Comparison of ENCODE assay signal across 9 cellular contexts in genomic region chr16:3580271-3580670, GRCh38. TPM values are rescaled to one million over a fixed set of nuclear protein-coding genes. Genes with fewer than 3 reads are reported as not detected.
A peak's percentile ranks its signal among the peaks of the same experiment; 100 is the strongest.
DNase-seq lines count a peak whose midpoint lies in the region; ATAC-seq and TF ChIP-seq lines count a peak whose summit lies in the region.
"Had no signal": no experiment of that assay in that cellular context is flagged by ENCODE, and none has a peak within 500 bp of the region (broad histone marks: within the 10 kb centered on the region; RNA-seq: fewer than 3 reads in every experiment).

No MANE protein-coding gene starts in this region.

- H3K36me3 ChIP-seq in Loucy (ENCODE audit: insufficient read depth, low read length) (no peaks in the 10 kb centered on the region), trophoblast cell (ENCODE audit: control insufficient read depth in 1 of 2, insufficient read depth in 2 of 2, low read length in 2 of 2) (peaks cover 19% of the 10 kb centered on the region in 2 experiments), PC-9 (ENCODE audit: low read depth) (no peaks in the 10 kb centered on the region)

- no peak overlapping the region for H4K8ac ChIP-seq in trophoblast cell (ENCODE audit: low read depth, low read length)

- peaks cover 10% of the 10 kb centered on the region for H4K20me1 ChIP-seq in Loucy (ENCODE audit: insufficient read depth, low read length, poor library complexity, severe bottlenecking)
- H4K20me1 ChIP-seq in PC-9 (ENCODE audit: insufficient read depth) = no peaks in the 10 kb centered on the region

- peak overlapping the region; percentile 74 for H3K27ac Mint-ChIP-seq in activated CD8-positive, alpha-beta T cell treated with anti-CD3 and anti-CD28 coated beads for 36 hours
- peak overlapping the region in 8 of 10 donors; percentile 29 to 97 (median 70) for H3K27ac Mint-ChIP-seq in naive thymus-derived CD8-positive, alpha-beta T cell

- H3K4me2 ChIP-seq in Loucy (ENCODE audit: low read depth, low read length, poor library complexity, severe bottlenecking) (peak overlapping the region; percentile 77), trophoblast cell (ENCODE audit: low read length) (no peak overlapping the region), PC-9 (no peak overlapping the region)

- H3F3A ChIP-seq in Loucy (ENCODE audit: low read depth) = no peaks in the 10 kb centered on the region
- H3F3A ChIP-seq in PC-9 (ENCODE audit: insufficient read depth, low read depth) = no peaks in the 10 kb centered on the region

- H3K27ac ChIP-seq in trophoblast cell (ENCODE audit: low read depth, low read length) (no peak overlapping the region), PC-9 (no peak overlapping the region)

- intact Hi-C loops in activated CD8-positive, alpha-beta T cell treated with anti-CD3 and anti-CD28 coated beads for 36 hours (cut with micrococcal nuclease) = no loop called here
- intact Hi-C loops in PC-9 (cut with micrococcal nuclease; ENCODE audit: unreplicated experiment) = no loop called here

- WGBS in trophoblast cell (ENCODE audit: extremely low coverage, insufficient coverage, insufficient read length) = no CpG with 5 or more reads among the region's 12 CpGs

- no TSS peak for BruUV-seq in PC-9 (replicated peaks; lab: Mats Ljungman, UMichigan)

- H2AK5ac ChIP-seq in trophoblast cell (ENCODE audit: low read length) = no peak overlapping the region

- H3K79me2 ChIP-seq in Loucy (ENCODE audit: insufficient read depth, low read length) = peaks cover 20% of the 10 kb centered on the region
- no peaks in the 10 kb centered on the region for H3K79me2 ChIP-seq in trophoblast cell (ENCODE audit: control insufficient read depth, insufficient read depth, low read length, poor library complexity)
- no peaks in the 10 kb centered on the region for H3K79me2 ChIP-seq in PC-9 (ENCODE audit: low read depth)

- no peak overlapping the region for H3K4me3 ChIP-seq in Loucy (ENCODE audit: low read length, poor library complexity, severe bottlenecking)
- H3K4me3 ChIP-seq in trophoblast cell (ENCODE audit: low read depth, low read length) = no peak overlapping the region
- no peak overlapping the region for H3K4me3 ChIP-seq in PC-9

- peaks cover 33% of the 10 kb centered on the region for H3K4me1 Mint-ChIP-seq in activated CD8-positive, alpha-beta T cell treated with anti-CD3 and anti-CD28 coated beads for 36 hours (ENCODE audit: low read depth)
- peaks cover 23 to 54% (median 48%) of the 10 kb centered on the region in 4 donors for H3K4me1 Mint-ChIP-seq in naive thymus-derived CD8-positive, alpha-beta T cell

- H3K9ac ChIP-seq in Loucy (ENCODE audit: low read depth, low read length, poor library complexity, severe bottlenecking) (peak overlapping the region; percentile 95), trophoblast cell (ENCODE audit: low read length) (no peak overlapping the region)

- H3K27me3 ChIP-seq in Loucy (ENCODE audit: insufficient read depth, low read length, poor library complexity, severe bottlenecking) (no peaks in the 10 kb centered on the region), trophoblast cell (ENCODE audit: insufficient read depth, low read length) (no peaks in the 10 kb centered on the region), PC-9 (ENCODE audit: insufficient read depth, low read depth) (no peaks in the 10 kb centered on the region)

- H3K79me1 ChIP-seq in trophoblast cell (ENCODE audit: low read length) = no peaks in the 10 kb centered on the region

- H2AFZ ChIP-seq in Loucy (ENCODE audit: low read length) (no peak overlapping the region), trophoblast cell (ENCODE audit: insufficient read depth, low read length, poor library complexity) (no peak overlapping the region), PC-9 (no peak overlapping the region)

- no peak overlapping the region for H3K23ac ChIP-seq in trophoblast cell (ENCODE audit: low read length)

- ATAC-seq in activated CD8-positive, alpha-beta T cell treated with anti-CD3 and anti-CD28 coated beads for 36 hours = no peak
- ATAC-seq in naive thymus-derived CD8-positive, alpha-beta T cell = no peak

- H2BK120ac ChIP-seq in trophoblast cell (ENCODE audit: insufficient read depth, low read length, poor library complexity) = no peak overlapping the region

- DNase-seq in CMK (ENCODE audit: low read depth) = peak; percentile 91
- no peak for DNase-seq in activated CD8-positive, alpha-beta T cell treated with anti-CD3 and anti-CD28 coated beads for 36 hours
- DNase-seq in naive thymus-derived CD8-positive, alpha-beta T cell = no peak
- DNase-seq in trophoblast cell = no peak
- no peak for DNase-seq in ACHN
- DNase-seq in stimulated activated CD4-positive, alpha-beta T cell treated with anti-CD3 and anti-CD28 coated beads, Interleukin-4, amount 100 ng/mL, for 1 hour = no peak
- no peak for DNase-seq in PC-9
- DNase-seq: activated CD4-positive, alpha-beta T cell treated with anti-CD3 and anti-CD28 coated beads, Interleukin-2, amount 50 U/mL, for 1 hour had no signal

- no peaks in the 10 kb centered on the region for H3K9me3 Mint-ChIP-seq in activated CD8-positive, alpha-beta T cell treated with anti-CD3 and anti-CD28 coated beads for 36 hours
- H3K9me3 Mint-ChIP-seq in naive thymus-derived CD8-positive, alpha-beta T cell = no peaks in the 10 kb centered on the region

- POLR2A ChIA-PET in activated CD8-positive, alpha-beta T cell treated with anti-CD3 and anti-CD28 coated beads for 36 hours (lab: Charles Lee) = interaction anchor here (1.2 kb wide), 1 partner anchor 45 kb away, joined by 3 read pairs; no protein-coding TSS in a partner anchor
- POLR2A ChIA-PET in naive thymus-derived CD8-positive, alpha-beta T cell (lab: Charles Lee) = interaction anchor here (0.5 kb wide), 1 partner anchor 124 kb away, joined by 3 read pairs; no protein-coding TSS in a partner anchor
- POLR2A ChIA-PET in PC-9 (lab: Charles Lee; ENCODE audit: unreplicated experiment) = no interaction called here

- no peak overlapping the region for H3K4me3 Mint-ChIP-seq in activated CD8-positive, alpha-beta T cell treated with anti-CD3 and anti-CD28 coated beads for 36 hours
- peak overlapping the region in 5 of 10 donors; percentile 22 to 100 (median 40) for H3K4me3 Mint-ChIP-seq in naive thymus-derived CD8-positive, alpha-beta T cell

- H3K14ac ChIP-seq in trophoblast cell (ENCODE audit: low read length) = no peak overlapping the region

- in situ Hi-C loops in ACHN (cut with HindIII; ENCODE audit: low pct_ligation_motif_present, low pct_unique_long_range_greater_than_20kb, low sequenced_read_pairs) = no loop called here

- no peaks in the 10 kb centered on the region for H3K27me3 Mint-ChIP-seq in activated CD8-positive, alpha-beta T cell treated with anti-CD3 and anti-CD28 coated beads for 36 hours
- no peaks in the 10 kb centered on the region for H3K27me3 Mint-ChIP-seq in naive thymus-derived CD8-positive, alpha-beta T cell

- CTCF ChIA-PET in activated CD8-positive, alpha-beta T cell treated with anti-CD3 and anti-CD28 coated beads for 36 hours (lab: Charles Lee) = no interaction called here
- CTCF ChIA-PET in PC-9 (lab: Charles Lee) = no interaction called here

- H3K4ac ChIP-seq in trophoblast cell (ENCODE audit: low read depth, low read length) = no peak overlapping the region

- H2BK5ac ChIP-seq in trophoblast cell (ENCODE audit: low read depth, low read length, poor library complexity) = no peak overlapping the region

- H3K9me3 ChIP-seq in Loucy (ENCODE audit: insufficient read depth, low read depth, low read length) (no peaks in the 10 kb centered on the region), trophoblast cell (ENCODE audit: insufficient read depth, low read depth, low read length) (no peaks in the 10 kb centered on the region), PC-9 (ENCODE audit: insufficient read depth, low read depth) (no peaks in the 10 kb centered on the region)

- peaks cover 28% of the 10 kb centered on the region for H3K4me1 ChIP-seq in Loucy (ENCODE audit: insufficient read depth, low read length, poor library complexity, severe bottlenecking)
- peaks cover 0 to 3% of the 10 kb centered on the region in 2 experiments for H3K4me1 ChIP-seq in trophoblast cell (ENCODE audit: control insufficient read depth in 1 of 2, insufficient read depth in 2 of 2, low read length in 2 of 2)
- H3K4me1 ChIP-seq in PC-9 (replicated peaks; ENCODE audit: insufficient read depth) = no peaks in the 10 kb centered on the region

- no peak overlapping the region for H3K18ac ChIP-seq in trophoblast cell (ENCODE audit: low read length)

- H3K9me2 ChIP-seq in Loucy (replicated peaks; ENCODE audit: low read depth, low read length) (no peaks in the 10 kb centered on the region), PC-9 (ENCODE audit: insufficient read depth) (no peaks in the 10 kb centered on the region)

- peaks cover 11% of the 10 kb centered on the region for H3K36me3 Mint-ChIP-seq in activated CD8-positive, alpha-beta T cell treated with anti-CD3 and anti-CD28 coated beads for 36 hours (ENCODE audit: low read depth)
- peaks cover 0 to 8% (median 6%) of the 10 kb centered on the region in 3 donors for H3K36me3 Mint-ChIP-seq in naive thymus-derived CD8-positive, alpha-beta T cell

- no peak overlapping the region for H4K91ac ChIP-seq in trophoblast cell (ENCODE audit: low read depth, low read length)

- no peak overlapping the region for H4K12ac ChIP-seq in trophoblast cell (ENCODE audit: low read depth, low read length)

- no peak overlapping the region for H2BK12ac ChIP-seq in trophoblast cell (ENCODE audit: low read length)

- no peak for TF ChIP-seq CTCF in Loucy (conservative IDR thresholded peaks at IDR 0.05; ENCODE audit: low read length)
- TF ChIP-seq CTCF in activated CD8-positive, alpha-beta T cell treated with anti-CD3 and anti-CD28 coated beads for 36 hours (IDR thresholded peaks at IDR 0.05) = no peak
- TF ChIP-seq CTCF in PC-9 (conservative IDR thresholded peaks at IDR 0.05) = no peak

RNA-seq across cellular contexts. Expression of gene NLRC3, which starts 3.1 kb away (rescaled TPM):
- 10 to 100 TPM; 17.9 to 19.8 TPM for total RNA-seq in activated CD8-positive, alpha-beta T cell treated with anti-CD3 and anti-CD28 coated beads for 36 hours
- 10 to 100 TPM; 93.5 to 99.9 TPM for total RNA-seq in naive thymus-derived CD8-positive, alpha-beta T cell
- 10 to 100 TPM; 17.1 to 31.9 (median 19.7) TPM for polyA plus RNA-seq in naive thymus-derived CD8-positive, alpha-beta T cell
- 0.01 and 0.08 TPM in 2 replicates for polyA plus RNA-seq in trophoblast cell (2013)
- not detected in 2 replicates for total RNA-seq in PC-9 (2021)

RNA-seq across cellular contexts. Expression of gene SLX4, which starts 31.1 kb away (rescaled TPM):
- 10 to 100 TPM in 1 of 2 experiments, 1 to 10 TPM in 1; 9.8 to 10.1 TPM for total RNA-seq in activated CD8-positive, alpha-beta T cell treated with anti-CD3 and anti-CD28 coated beads for 36 hours
- 1 to 10 TPM; 7.8 to 8.6 TPM for total RNA-seq in naive thymus-derived CD8-positive, alpha-beta T cell
- 1 to 10 TPM in 1 of 3 donors, under 1 TPM in 2; 0.32 to 1.2 (median 0.43) TPM for polyA plus RNA-seq in naive thymus-derived CD8-positive, alpha-beta T cell
- polyA plus RNA-seq in trophoblast cell (2013) = 5.4 and 5.6 TPM in 2 replicates
- total RNA-seq in PC-9 (2021) = 11.5 and 13.8 TPM in 2 replicates

Comparison
In these comparisons a context has a peak if more than half of its experiments do, and no peak if none do; other contexts are left out.
1. RNA of gene NLRC3, which starts 3.1 kb away (total RNA-seq): 93.5 to 99.9 TPM in naive thymus-derived CD8-positive, alpha-beta T cell and 17.9 to 19.8 TPM in activated CD8-positive, alpha-beta T cell treated with anti-CD3 and anti-CD28 coated beads for 36 hours; not detected in PC-9; every median in the first group is over 10 times any median in the second.